12 cellular contexts compared by ENCODE assay signal in genomic region chr7:100919779-100920437, GRCh38. TPM values are rescaled to one million over a fixed set of nuclear protein-coding genes. Genes with fewer than 3 reads are reported as not detected.
"Had no signal": no experiment of that assay in that cellular context is flagged by ENCODE, and none has a peak within 500 bp of the region (broad histone marks: within the 10 kb centered on the region; RNA-seq: fewer than 3 reads in every experiment).

No MANE protein-coding gene starts in this region.

RNA-seq across cellular contexts. Expression of gene ACHE, which starts 24.2 kb away (rescaled TPM):
- polyA plus RNA-seq: naive thymus-derived CD4-positive, alpha-beta T cell had no signal

RNA-seq across cellular contexts. Expression of gene MUC3A, which starts 29.4 kb away (rescaled TPM):
- total RNA-seq: naive thymus-derived CD4-positive, alpha-beta T cell; osteoblast; pulmonary artery endothelial cell; smooth muscle cell; urinary bladder had no signal
- polyA plus RNA-seq: naive thymus-derived CD4-positive, alpha-beta T cell; neural cell; smooth muscle cell had no signal

RNA-seq across cellular contexts. Expression of gene MUC12, which starts 49.5 kb away (rescaled TPM):
- total RNA-seq: naive thymus-derived CD4-positive, alpha-beta T cell; occipital lobe; pulmonary artery endothelial cell; right atrium auricular region; sciatic nerve; temporal lobe; thoracic aorta; upper lobe of right lung had no signal
- polyA plus RNA-seq: naive thymus-derived CD4-positive, alpha-beta T cell; neural cell had no signal
